In genomic region chr22:31161386-31161785, GRCh38 we compare ENCODE assay signal across 1 cellular context.
TF ChIP-seq lines count a peak whose summit lies in the region.

No MANE protein-coding gene starts in this region.

TF ChIP-seq in IMR-90, 13 proteins besides CTCF, POLR2A, EP300 and RAD21:
- no peak for TF ChIP-seq MAFK (IDR thresholded peaks at IDR 0.05; ENCODE audit: low read depth, low read length)
- TF ChIP-seq MAZ (IDR thresholded peaks at IDR 0.05; ENCODE audit: borderline replicate concordance, low read depth, low read length): no peak
- TF ChIP-seq CHD1 (IDR thresholded peaks at IDR 0.05; ENCODE audit: low read depth, low read length): no peak
- no peak for TF ChIP-seq MXI1 (IDR thresholded peaks at IDR 0.05; ENCODE audit: borderline replicate concordance, low read depth, low read length)
- TF ChIP-seq USF2 (IDR thresholded peaks at IDR 0.05; ENCODE audit: low read depth, low read length): no peak
- TF ChIP-seq NFE2L2 (IDR thresholded peaks at IDR 0.05; ENCODE audit: low read depth, low read length): no peak
- no peak for TF ChIP-seq SMC3 (IDR thresholded peaks at IDR 0.05; ENCODE audit: low read depth, low read length)
- TF ChIP-seq FOS (IDR thresholded peaks at IDR 0.05; ENCODE audit: low read depth, low read length): no peak
TF ChIP-seq in IMR-90: peak in this region for 0.
